1 cellular context compared by ENCODE assay signal in the genomic region with DNA sequence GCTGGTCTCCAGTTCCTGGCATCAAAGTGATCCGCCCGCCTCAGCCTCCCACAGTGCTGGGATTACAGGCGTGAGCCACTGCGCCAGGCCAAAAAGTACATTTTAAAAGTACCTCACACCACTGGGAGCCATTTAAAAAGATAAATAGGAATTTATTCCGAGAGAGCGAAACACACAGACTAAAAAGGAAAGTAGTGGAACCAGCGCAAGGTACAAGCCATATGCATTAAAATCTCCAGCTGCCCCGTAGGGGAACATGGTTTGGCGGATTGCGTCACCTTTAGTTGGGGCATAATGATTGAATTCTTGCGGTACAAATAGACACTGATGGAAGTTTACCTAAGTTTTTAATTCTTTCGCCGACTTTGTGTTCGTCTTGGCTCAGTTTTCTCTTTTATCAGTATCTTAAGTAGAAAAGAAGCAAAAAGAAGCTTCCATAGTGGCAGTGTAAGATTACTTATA.
TF ChIP-seq lines count a peak whose summit lies in the region.

No MANE protein-coding gene starts in this region.

TF ChIP-seq in HCT116, 20 proteins besides CTCF, POLR2A, EP300 and RAD21:
- TF ChIP-seq SP1 (IDR thresholded peaks at IDR 0.05; ENCODE audit: low read depth) (no peak), ELF1 (IDR thresholded peaks at IDR 0.05; ENCODE audit: borderline replicate concordance, low read depth) (no peak), ZNF274 (IDR thresholded peaks at IDR 0.05; ENCODE audit: low read depth, low read length) (no peak), FOSL1 (IDR thresholded peaks at IDR 0.05; ENCODE audit: low read depth) (no peak), ZFX (IDR thresholded peaks at IDR 0.05) (no peak), SIN3A (IDR thresholded peaks at IDR 0.05; ENCODE audit: low read depth) (no peak), EGR1 (IDR thresholded peaks at IDR 0.05; ENCODE audit: low read depth) (no peak), SRF (IDR thresholded peaks at IDR 0.05; ENCODE audit: low read depth) (no peak), TCF7L2 (IDR thresholded peaks at IDR 0.05; ENCODE audit: borderline replicate concordance, extremely low read depth, insufficient read depth, insufficient read length) (no peak), EZH2phosphoT487 (IDR thresholded peaks at IDR 0.05; ENCODE audit: borderline replicate concordance) (no peak), JUND (IDR thresholded peaks at IDR 0.05) (no peak), EZH2 (IDR thresholded peaks at IDR 0.05) (no peak), POLR2AphosphoS5 (IDR thresholded peaks at IDR 0.05; ENCODE audit: low read depth, low read length) (no peak), YY1 (IDR thresholded peaks at IDR 0.05; ENCODE audit: extremely low read depth, insufficient replicate concordance, low read depth, low read length) (no peak), CEBPB (IDR thresholded peaks at IDR 0.05; ENCODE audit: low read depth) (no peak)
- TF ChIP-seq, protein P1, sequence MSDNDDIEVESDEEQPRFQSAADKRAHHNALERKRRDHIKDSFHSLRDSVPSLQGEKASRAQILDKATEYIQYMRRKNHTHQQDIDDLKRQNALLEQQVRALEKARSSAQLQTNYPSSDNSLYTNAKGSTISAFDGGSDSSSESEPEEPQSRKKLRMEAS (IDR thresholded peaks at IDR 0.05) = no peak
- TF ChIP-seq, protein P2, sequence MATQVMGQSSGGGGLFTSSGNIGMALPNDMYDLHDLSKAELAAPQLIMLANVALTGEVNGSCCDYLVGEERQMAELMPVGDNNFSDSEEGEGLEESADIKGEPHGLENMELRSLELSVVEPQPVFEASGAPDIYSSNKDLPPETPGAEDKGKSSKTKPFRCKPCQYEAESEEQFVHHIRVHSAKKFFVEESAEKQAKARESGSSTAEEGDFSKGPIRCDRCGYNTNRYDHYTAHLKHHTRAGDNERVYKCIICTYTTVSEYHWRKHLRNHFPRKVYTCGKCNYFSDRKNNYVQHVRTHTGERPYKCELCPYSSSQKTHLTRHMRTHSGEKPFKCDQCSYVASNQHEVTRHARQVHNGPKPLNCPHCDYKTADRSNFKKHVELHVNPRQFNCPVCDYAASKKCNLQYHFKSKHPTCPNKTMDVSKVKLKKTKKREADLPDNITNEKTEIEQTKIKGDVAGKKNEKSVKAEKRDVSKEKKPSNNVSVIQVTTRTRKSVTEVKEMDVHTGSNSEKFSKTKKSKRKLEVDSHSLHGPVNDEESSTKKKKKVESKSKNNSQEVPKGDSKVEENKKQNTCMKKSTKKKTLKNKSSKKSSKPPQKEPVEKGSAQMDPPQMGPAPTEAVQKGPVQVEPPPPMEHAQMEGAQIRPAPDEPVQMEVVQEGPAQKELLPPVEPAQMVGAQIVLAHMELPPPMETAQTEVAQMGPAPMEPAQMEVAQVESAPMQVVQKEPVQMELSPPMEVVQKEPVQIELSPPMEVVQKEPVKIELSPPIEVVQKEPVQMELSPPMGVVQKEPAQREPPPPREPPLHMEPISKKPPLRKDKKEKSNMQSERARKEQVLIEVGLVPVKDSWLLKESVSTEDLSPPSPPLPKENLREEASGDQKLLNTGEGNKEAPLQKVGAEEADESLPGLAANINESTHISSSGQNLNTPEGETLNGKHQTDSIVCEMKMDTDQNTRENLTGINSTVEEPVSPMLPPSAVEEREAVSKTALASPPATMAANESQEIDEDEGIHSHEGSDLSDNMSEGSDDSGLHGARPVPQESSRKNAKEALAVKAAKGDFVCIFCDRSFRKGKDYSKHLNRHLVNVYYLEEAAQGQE (IDR thresholded peaks at IDR 0.05; ENCODE audit: low read depth) = no peak
- TF ChIP-seq, protein P3, sequence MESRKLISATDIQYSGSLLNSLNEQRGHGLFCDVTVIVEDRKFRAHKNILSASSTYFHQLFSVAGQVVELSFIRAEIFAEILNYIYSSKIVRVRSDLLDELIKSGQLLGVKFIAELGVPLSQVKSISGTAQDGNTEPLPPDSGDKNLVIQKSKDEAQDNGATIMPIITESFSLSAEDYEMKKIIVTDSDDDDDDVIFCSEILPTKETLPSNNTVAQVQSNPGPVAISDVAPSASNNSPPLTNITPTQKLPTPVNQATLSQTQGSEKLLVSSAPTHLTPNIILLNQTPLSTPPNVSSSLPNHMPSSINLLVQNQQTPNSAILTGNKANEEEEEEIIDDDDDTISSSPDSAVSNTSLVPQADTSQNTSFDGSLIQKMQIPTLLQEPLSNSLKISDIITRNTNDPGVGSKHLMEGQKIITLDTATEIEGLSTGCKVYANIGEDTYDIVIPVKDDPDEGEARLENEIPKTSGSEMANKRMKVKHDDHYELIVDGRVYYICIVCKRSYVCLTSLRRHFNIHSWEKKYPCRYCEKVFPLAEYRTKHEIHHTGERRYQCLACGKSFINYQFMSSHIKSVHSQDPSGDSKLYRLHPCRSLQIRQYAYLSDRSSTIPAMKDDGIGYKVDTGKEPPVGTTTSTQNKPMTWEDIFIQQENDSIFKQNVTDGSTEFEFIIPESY (IDR thresholded peaks at IDR 0.05; ENCODE audit: extremely low read depth, insufficient replicate concordance, low read length) = no peak
- TF ChIP-seq, protein P4, sequence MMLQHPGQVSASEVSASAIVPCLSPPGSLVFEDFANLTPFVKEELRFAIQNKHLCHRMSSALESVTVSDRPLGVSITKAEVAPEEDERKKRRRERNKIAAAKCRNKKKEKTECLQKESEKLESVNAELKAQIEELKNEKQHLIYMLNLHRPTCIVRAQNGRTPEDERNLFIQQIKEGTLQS (IDR thresholded peaks at IDR 0.05) = no peak
